In genomic region chr3:129176051-129176450, GRCh38 we compare ENCODE assay signal across 1 cellular context.
TF ChIP-seq lines count a peak whose summit lies in the region.

No MANE protein-coding gene starts in this region.

TF ChIP-seq in GM12878, 131 proteins besides CTCF, POLR2A, EP300 and RAD21:
- no peak for TF ChIP-seq IKZF1 (conservative IDR thresholded peaks at IDR 0.05)
